10 cellular contexts compared by ENCODE assay signal in genomic region chr20:49320460-49320859, GRCh38. TPM values are rescaled to one million over a fixed set of nuclear protein-coding genes. Genes with fewer than 3 reads are reported as not detected.
DNase-seq lines count a peak whose midpoint lies in the region; TF ChIP-seq lines count a peak whose summit lies in the region.
"Had no signal": no experiment of that assay in that cellular context is flagged by ENCODE, and none has a peak within 500 bp of the region (broad histone marks: within the 10 kb centered on the region; RNA-seq: fewer than 3 reads in every experiment).

No MANE protein-coding gene starts in this region.

- peak; percentile 53 to 75 for DNase-seq in NCI-H524 (lab: John Stamatoyannopoulos, UW)
- no peak for DNase-seq in NCI-H524 treated with DMSO at 0.1 percent for 48 hours (lab: John Stamatoyannopoulos, UW)
- DNase-seq in NCI-H69 (lab: John Stamatoyannopoulos, UW), result peak; percentile 64
- DNase-seq in epithelial cell of proximal tubule (ENCODE audit: low read depth), result no peak
- DNase-seq in smooth muscle cell of the brain vasculature (ENCODE audit: low read depth, low spot score), result peak; percentile 15
- no peak for DNase-seq in hippocampal formation (lab: John Stamatoyannopoulos, UW)
- no peak for DNase-seq in NCI-H774 (lab: John Stamatoyannopoulos, UW)
- DNase-seq in activated effector memory CD4-positive, alpha-beta T cell treated with anti-CD3 and anti-CD28 coated beads, Interleukin-2, amount 50 U/mL, for 16 hours, result no peak
- DNase-seq: DMS79 treated with DMSO at 0.1 percent for 48 hours, NCI-H2029 had no signal

- no peak overlapping the region for H3K4me3 ChIP-seq in epithelial cell of proximal tubule (ENCODE audit: low read depth, low read length)

- peak; percentile 46 for TF ChIP-seq CTCF in epithelial cell of proximal tubule (conservative IDR thresholded peaks at IDR 0.05; ENCODE audit: low read depth, low read length)

RNA-seq across cellular contexts. Expression of gene ZNFX1, which starts 42.6 kb away (rescaled TPM):
- total RNA-seq in epithelial cell of proximal tubule, result 16.0 and 16.4 TPM in 2 replicates

Comparison
In these comparisons a context has a peak if more than half of its experiments do, and no peak if none do; other contexts are left out.
1. DNase-seq: peak in NCI-H524 (2 of 2), NCI-H69 (single experiment) and smooth muscle cell of the brain vasculature (single experiment); none in NCI-H524 treated with DMSO at 0.1 percent for 48 hours (single experiment), epithelial cell of proximal tubule (single experiment), hippocampal formation (0 of 2), NCI-H774 (single experiment) and activated effector memory CD4-positive, alpha-beta T cell treated with anti-CD3 and anti-CD28 coated beads, Interleukin-2, amount 50 U/mL, for 16 hours (single experiment).